In the genomic region with DNA sequence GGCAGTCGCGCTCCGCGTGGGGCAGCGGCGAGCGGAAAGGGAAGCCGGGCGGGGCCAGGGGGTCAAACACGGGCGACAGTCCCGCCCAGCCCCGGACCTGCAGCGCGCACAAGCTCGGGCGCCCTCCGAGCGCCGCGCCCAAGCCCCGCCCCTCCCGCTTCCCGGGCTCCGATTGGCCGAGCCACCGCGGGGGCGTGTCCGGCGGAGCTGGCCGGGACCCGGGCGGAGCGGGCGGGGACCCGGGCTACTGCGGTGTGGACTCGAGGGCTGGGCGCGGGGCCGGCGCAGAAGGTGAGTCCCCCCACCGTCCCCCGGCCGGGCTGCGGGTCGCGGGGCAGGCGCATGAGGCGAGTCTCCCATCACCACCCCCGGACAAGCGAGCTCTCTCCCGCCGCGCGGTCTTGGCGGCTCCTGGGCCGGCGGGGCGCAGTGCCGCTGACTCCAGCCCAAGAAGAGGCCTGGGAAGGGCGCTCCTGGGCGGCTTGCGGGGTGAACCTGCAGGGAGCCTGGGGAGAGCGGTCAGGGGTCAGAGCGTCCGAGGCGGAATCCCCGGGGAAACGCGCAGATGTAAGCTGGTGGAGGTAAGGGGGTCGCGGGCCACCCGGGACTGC, we compare ENCODE assay signal across 8 cellular contexts. TPM values are rescaled to one million over a fixed set of nuclear protein-coding genes. Genes with fewer than 3 reads are reported as not detected.
DNase-seq lines count a peak whose midpoint lies in the region; ATAC-seq and TF ChIP-seq lines count a peak whose summit lies in the region.

A gene with protein sequence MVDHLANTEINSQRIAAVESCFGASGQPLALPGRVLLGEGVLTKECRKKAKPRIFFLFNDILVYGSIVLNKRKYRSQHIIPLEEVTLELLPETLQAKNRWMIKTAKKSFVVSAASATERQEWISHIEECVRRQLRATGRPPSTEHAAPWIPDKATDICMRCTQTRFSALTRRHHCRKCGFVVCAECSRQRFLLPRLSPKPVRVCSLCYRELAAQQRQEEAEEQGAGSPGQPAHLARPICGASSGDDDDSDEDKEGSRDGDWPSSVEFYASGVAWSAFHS (plus strand): TSS at position 247 of the 611 bp plus-strand sequence. CDS start 8,379 bp downstream, outside the sequence.

- H3K27ac ChIP-seq in BLaER1, result no peak within 1 kb of the TSS
- H3K27ac ChIP-seq in ectodermal cell (ENCODE audit: insufficient read depth, low read depth, low read length, poor library complexity, severe bottlenecking), result no peak within 1 kb of the TSS

- TF ChIP-seq CTCF in activated CD8-positive, alpha-beta T cell treated with anti-CD3 and anti-CD28 coated beads for 36 hours (IDR thresholded peaks at IDR 0.05), result no peak

- H3K9me3 Mint-ChIP-seq in activated CD8-positive, alpha-beta T cell treated with anti-CD3 and anti-CD28 coated beads for 36 hours, result no peaks in the 10 kb centered on the region

- peak within 1 kb of the TSS; percentile 83 for H3K4me3 ChIP-seq in BLaER1
- H3K4me3 ChIP-seq in ectodermal cell (ENCODE audit: insufficient read depth, low read depth, low read length), result peak within 1 kb of the TSS; percentile 59

- POLR2A ChIA-PET in activated CD8-positive, alpha-beta T cell treated with anti-CD3 and anti-CD28 coated beads for 36 hours (lab: Charles Lee), result interaction anchor here (0.6 to 5.2 kb wide), 10 partner anchors 13 to 109 kb away, joined by 3 to 59 read pairs (median 6); a partner anchor contains a TSS

- peak within 1 kb of the TSS; percentile 73 for H3K9ac ChIP-seq in BLaER1

- no peaks in the 10 kb centered on the region for H3K27me3 Mint-ChIP-seq in activated CD8-positive, alpha-beta T cell treated with anti-CD3 and anti-CD28 coated beads for 36 hours

- peak within 1 kb of the TSS; percentile 90 for H3K27ac Mint-ChIP-seq in activated CD8-positive, alpha-beta T cell treated with anti-CD3 and anti-CD28 coated beads for 36 hours

- no peaks in the 10 kb centered on the region for H3K36me3 ChIP-seq in BLaER1
- H3K36me3 ChIP-seq in ectodermal cell (ENCODE audit: control insufficient read depth, insufficient read depth, low read length), result no peaks in the 10 kb centered on the region

- peaks cover 8% of the 10 kb centered on the region; the same call in 1 of the 2 replicates for H3K27me3 ChIP-seq in BLaER1
- H3K27me3 ChIP-seq in ectodermal cell (ENCODE audit: control insufficient read depth, insufficient read depth, low read length, poor library complexity, severe bottlenecking), result peaks cover 53% of the 10 kb centered on the region

- H4K20me1 ChIP-seq in BLaER1, result peaks cover 30% of the 10 kb centered on the region

- H3K4me1 Mint-ChIP-seq in activated CD8-positive, alpha-beta T cell treated with anti-CD3 and anti-CD28 coated beads for 36 hours (ENCODE audit: low read depth), result peaks cover 66% of the 10 kb centered on the region

- CTCF ChIA-PET in activated CD8-positive, alpha-beta T cell treated with anti-CD3 and anti-CD28 coated beads for 36 hours (lab: Charles Lee), result interaction anchor here (1.0 to 5.0 kb wide), 12 partner anchors 13 to 192 kb away, joined by 3 to 30 read pairs (median 10); a partner anchor contains a TSS

- peaks cover 35% of the 10 kb centered on the region for H3K36me3 Mint-ChIP-seq in activated CD8-positive, alpha-beta T cell treated with anti-CD3 and anti-CD28 coated beads for 36 hours (ENCODE audit: low read depth)

- H3K9me3 ChIP-seq in BLaER1, result no peaks in the 10 kb centered on the region
- H3K9me3 ChIP-seq in ectodermal cell (ENCODE audit: control insufficient read depth, low read length), result no peaks in the 10 kb centered on the region

- intact Hi-C loops in activated CD8-positive, alpha-beta T cell treated with anti-CD3 and anti-CD28 coated beads for 36 hours (cut with micrococcal nuclease), result loop anchor here (5.0 kb wide), 1 partner anchor 43 kb away; no protein-coding TSS in a partner anchor

- DNase-seq in NCI-H748 treated with DMSO at 0.1 percent for 48 hours (lab: John Stamatoyannopoulos, UW) (peak; percentile 60), lung microvascular endothelial cell (ENCODE audit: low read depth in 2 of 2) (peak; percentile 83 to 88)
- DNase-seq in activated CD8-positive, alpha-beta T cell treated with anti-CD3 and anti-CD28 coated beads for 36 hours, result peak; percentile 87
- DNase-seq in stimulated activated CD4-positive, alpha-beta T cell treated with anti-CD3 and anti-CD28 coated beads, TNF-alpha, amount 100 ng/mL, for 4 hours (ENCODE audit: low read depth in 3 of 3), result peak; percentile 59 to 84 (median 68)

- WGBS in ectodermal cell, 2 experiments, result 0% methylated on average over 75 of the region's 75 CpGs

- H3K4me3 Mint-ChIP-seq in activated CD8-positive, alpha-beta T cell treated with anti-CD3 and anti-CD28 coated beads for 36 hours, result peak within 1 kb of the TSS; percentile 88

- peak within 1 kb of the TSS; percentile 100 for H3K4me2 ChIP-seq in BLaER1

- H3K4me1 ChIP-seq in BLaER1 (peaks cover 51% of the 10 kb centered on the region), ectodermal cell (ENCODE audit: control insufficient read depth, insufficient read depth, low read length) (peaks cover 14% of the 10 kb centered on the region)

- ATAC-seq in GM19023 (IDR thresholded peaks at IDR 0.05; ENCODE audit: unreplicated experiment), result peak; percentile 92
- ATAC-seq in HG03159 (IDR thresholded peaks at IDR 0.05; ENCODE audit: unreplicated experiment), result peak; percentile 87
- ATAC-seq in activated CD8-positive, alpha-beta T cell treated with anti-CD3 and anti-CD28 coated beads for 36 hours, result peak; percentile 79

RNA-seq across cellular contexts. Expression of the gene that starts here (rescaled TPM):
- total RNA-seq in activated CD8-positive, alpha-beta T cell treated with anti-CD3 and anti-CD28 coated beads for 36 hours, result 10 to 100 TPM; 30.4 to 31.7 TPM
- 0.56 TPM for polyA plus RNA-seq in ectodermal cell (2013, experiment 1 of 4)
- 0.41 TPM for polyA plus RNA-seq in ectodermal cell (2013, experiment 2 of 4)
- polyA plus RNA-seq in ectodermal cell (2013, experiment 3 of 4), result 0.43 TPM
- polyA plus RNA-seq in ectodermal cell (2013, experiment 4 of 4), result 0.36 TPM
- total RNA-seq in lung microvascular endothelial cell, result 3.6 and 5.0 TPM in 2 replicates
